Comparison of ENCODE assay signal across 8 cellular contexts in genomic region chr17:31535581-31535981, GRCh38.
A peak's percentile ranks its signal among the peaks of the same experiment; 100 is the strongest.
DNase-seq lines count a peak whose midpoint lies in the region; ATAC-seq and TF ChIP-seq lines count a peak whose summit lies in the region.

No MANE protein-coding gene starts in this region.

- ATAC-seq in HG02884 (IDR thresholded peaks at IDR 0.05; ENCODE audit: unreplicated experiment), result peak; percentile 86

- H3K27me3 ChIP-seq in OCI-LY1 (ENCODE audit: insufficient read depth, low read length), result no peaks in the 10 kb centered on the region
- H3K27me3 ChIP-seq in transverse colon, result no peaks in the 10 kb centered on the region

- H3K4me1 ChIP-seq in OCI-LY1 (ENCODE audit: insufficient read depth, low read length, severe bottlenecking) (peaks cover 61% of the 10 kb centered on the region), transverse colon (peaks cover 0 to 5% (median 0%) of the 10 kb centered on the region in 4 donors)

- H3K4me3 ChIP-seq in OCI-LY1 (ENCODE audit: low read depth, low read length, poor library complexity, severe bottlenecking) (peak overlapping the region; percentile 28), transverse colon (no peak overlapping the region)

- no peaks in the 10 kb centered on the region; the same call in 1 of the 2 replicates for H3F3A ChIP-seq in OCI-LY1 (ENCODE audit: insufficient read depth, low read length)

- H3K9ac ChIP-seq in OCI-LY1 (ENCODE audit: low read length), result peak overlapping the region; percentile 39; the same call in 1 of the 2 replicates

- in situ Hi-C loops in transverse colon (cut with MboI; ENCODE audit: low pct_ligation_motif_present in 1 of 4, low pct_unique_long_range_greater_than_20kb in 1 of 4, low sequenced_read_pairs in 3 of 4), result loop anchor here in 1 of 4 donors (10.0 kb wide), 1 partner anchor 309 kb away; no protein-coding TSS in a partner anchor

- DNase-seq in stimulated activated CD4-positive, alpha-beta T cell treated with anti-CD3 and anti-CD28 coated beads, Interleukin-15, amount 100 ng/mL, for 24 hours, result peak; percentile 52
- no peak for DNase-seq in stimulated activated CD4-positive, alpha-beta T cell treated with anti-CD3 and anti-CD28 coated beads, Interleukin-4, amount 100 ng/mL, for 4 hours
- DNase-seq in transverse colon, result peak; percentile 60
- no peak for DNase-seq in posterior vena cava (ENCODE audit: low spot score)
- no peak for DNase-seq in OCI-M2 (lab: John Stamatoyannopoulos, UW; ENCODE audit: unreplicated experiment)
- DNase-seq in HPDE6-E6E7 (ENCODE audit: extremely low spot score), result no peak

- no peaks in the 10 kb centered on the region for H3K79me2 ChIP-seq in OCI-LY1 (ENCODE audit: insufficient read depth, low read length)

- no peak for TF ChIP-seq POLR2A in transverse colon (IDR thresholded peaks at IDR 0.05)

- no peaks in the 10 kb centered on the region for H4K20me1 ChIP-seq in OCI-LY1 (ENCODE audit: insufficient read depth, low read length)

- TF ChIP-seq CTCF in OCI-LY1 (IDR thresholded peaks at IDR 0.05; ENCODE audit: low read length) (no peak), transverse colon (IDR thresholded peaks at IDR 0.05) (no peak)

- H2AFZ ChIP-seq in OCI-LY1 (ENCODE audit: low read length), result no peak overlapping the region

- 80% methylated on average over 1 of the region's 2 CpGs; no CpG with 5 or more reads in 1 of the 2 donors for WGBS in transverse colon (ENCODE audit: low coverage in 1 of 2), 2 donors

- peak overlapping the region; percentile 59 for H3K4me2 ChIP-seq in OCI-LY1 (ENCODE audit: low read length)

- TF ChIP-seq EP300 in transverse colon (IDR thresholded peaks at IDR 0.05; ENCODE audit: low read depth), result no peak

- H3K9me2 ChIP-seq in OCI-LY1 (ENCODE audit: low read depth, low read length), result no peaks in the 10 kb centered on the region

- H3K9me3 ChIP-seq in OCI-LY1 (ENCODE audit: low read length) (no peaks in the 10 kb centered on the region), transverse colon (no peaks in the 10 kb centered on the region)

- H3K27ac ChIP-seq in OCI-LY1 (ENCODE audit: low read depth, low read length, poor library complexity, severe bottlenecking) (peak overlapping the region; percentile 94), transverse colon (peak overlapping the region in 2 of 4 donors; percentile 25 to 63)

- intact Hi-C loops in transverse colon (cut with DNase I; ENCODE audit: low total_unique reads) (no loop called here), posterior vena cava (cut with DNase I) (no loop called here)

- peaks cover 4% of the 10 kb centered on the region; the same call in 1 of the 2 replicates for H3K36me3 ChIP-seq in OCI-LY1 (ENCODE audit: insufficient read depth, low read length)
- H3K36me3 ChIP-seq in transverse colon, result peaks cover 0 to 6% (median 0%) of the 10 kb centered on the region in 4 donors

Comparison
In these comparisons a context has a peak if more than half of its experiments do, and no peak if none do; other contexts are left out.
1. DNase-seq: peak in stimulated activated CD4-positive, alpha-beta T cell treated with anti-CD3 and anti-CD28 coated beads, Interleukin-15, amount 100 ng/mL, for 24 hours (single experiment) and transverse colon (single experiment); none in stimulated activated CD4-positive, alpha-beta T cell treated with anti-CD3 and anti-CD28 coated beads, Interleukin-4, amount 100 ng/mL, for 4 hours (0 of 2), posterior vena cava (single experiment), OCI-M2 (single experiment) and HPDE6-E6E7 (single experiment).